Comparison of ENCODE assay signal across 28 cellular contexts in genomic region chr3:9198261-9198660, GRCh38.
"Had no signal": no experiment of that assay in that cellular context is flagged by ENCODE, and none has a peak within 500 bp of the region (broad histone marks: within the 10 kb centered on the region; RNA-seq: fewer than 3 reads in every experiment).

No MANE protein-coding gene starts in this region.

- H3K36me3 ChIP-seq: heart right ventricle, left ventricle myocardium inferior, pancreas, prostate gland, tibial nerve had no signal

- H3K4me3 ChIP-seq: heart right ventricle, left ventricle myocardium inferior, lung, pancreas, prostate gland, tibial nerve had no signal

- ATAC-seq: esophagus mucosa; pancreas; sciatic nerve; stimulated activated memory B cell treated with anti-CD40 and anti-IgM and Interleukin-4, amounts not matched to agents 10 μg/mL and 1 μg/mL and 100 μg/mL, for 72 hours; stimulated activated naive CD8-positive, alpha-beta T cell treated with anti-CD3 and anti-CD28 coated beads, Interleukin-15, amount 100 ng/mL, for 72 hours had no signal

- H3K4me1 ChIP-seq: pancreas had no signal

- H3K9me3 ChIP-seq: heart right ventricle, left ventricle myocardium inferior, pancreas, prostate gland, tibial nerve had no signal

- H3K27ac ChIP-seq: heart right ventricle, left ventricle myocardium inferior, pancreas, tibial nerve had no signal

- H3K27me3 ChIP-seq: heart right ventricle, pancreas, tibial nerve had no signal

- DNase-seq: activated CD4-positive, alpha-beta memory T cell treated with anti-CD3 and anti-CD28 coated beads, Interleukin-2, amount 10 ng/mL, durations not matched to agents 7 days and 5 days; activated CD4-positive, alpha-beta T cell treated with anti-CD3 and anti-CD28 coated beads for 1 hour; activated CD4-positive, alpha-beta T cell treated with anti-CD3 and anti-CD28 coated beads, Interleukin-2, amount 10 ng/mL, durations not matched to agents 7 days and 5 days; activated CD8-positive, alpha-beta memory T cell treated with anti-CD3 and anti-CD28 coated beads, Interleukin-2, amount 50 U/mL, for 48 hours; activated gamma-delta T cell; activated naive CD4-positive, alpha-beta T cell treated with anti-CD3 and anti-CD28 coated beads, Interleukin-2, amount 10 ng/mL, durations not matched to agents 7 days and 5 days; activated naive CD8-positive, alpha-beta T cell treated with anti-CD3 and anti-CD28 coated beads, Interleukin-2, amount 10 ng/mL, durations not matched to agents 7 days and 5 days; activated T-cell treated with anti-CD3 and anti-CD28 coated beads, Interleukin-2, amount 50 U/mL, for 24 hours; amniotic stem cell; dermis blood vessel endothelial cell; effector memory CD4-positive, alpha-beta T cell; foreskin fibroblast; heart right ventricle; kidney glomerular epithelial cell; left ventricle myocardium inferior; pancreas; retina; small intestine; stimulated activated CD4-positive, alpha-beta T cell treated with anti-CD3 and anti-CD28 coated beads, Interleukin-4, amount 100 ng/mL, for 24 hours; stimulated activated naive CD8-positive, alpha-beta T cell treated with anti-CD3 and anti-CD28 coated beads, Interleukin-15, amount 100 ng/mL, for 72 hours; SW 1271; T-helper 9 cell had no signal
